In the genomic region with DNA sequence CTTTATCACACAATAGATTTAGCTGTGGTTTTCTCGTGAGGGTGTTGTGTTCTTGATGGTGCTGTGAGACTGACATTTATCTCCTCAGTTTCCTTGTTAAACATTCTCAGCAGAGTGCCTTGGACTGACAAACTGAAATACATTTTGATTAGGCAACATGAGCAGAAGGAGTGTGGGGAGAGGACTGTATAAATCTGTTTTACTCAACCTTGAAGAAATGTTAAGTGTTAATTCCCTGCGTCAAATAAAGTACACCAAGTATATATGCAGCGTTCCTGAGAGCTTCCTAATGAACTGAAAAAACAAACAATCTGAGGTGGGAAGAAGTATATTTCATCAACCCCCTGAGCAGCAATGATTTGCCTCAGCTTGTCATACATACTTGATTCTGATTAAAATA, we compare ENCODE assay signal across 23 cellular contexts.
"Had no signal": no experiment of that assay in that cellular context is flagged by ENCODE, and none has a peak within 500 bp of the region (broad histone marks: within the 10 kb centered on the region; RNA-seq: fewer than 3 reads in every experiment).

No MANE protein-coding gene starts in this region.

- H3K9ac ChIP-seq: SK-N-SH had no signal

- H3K9me3 ChIP-seq: adrenal gland, breast epithelium, Peyer's patch, SJCRH30, SK-N-SH had no signal

- H3K27me3 ChIP-seq: adrenal gland, breast epithelium, Peyer's patch, SJCRH30 had no signal

- H3K4me2 ChIP-seq: SK-N-SH had no signal

- H3K36me3 ChIP-seq: adrenal gland, breast epithelium, Peyer's patch, SJCRH30 had no signal

- ATAC-seq: activated CD4-positive, CD25-positive, alpha-beta regulatory T cell treated with anti-CD3 and anti-CD28 coated beads, Interleukin-2, amount 50 U/mL, for 24 hours; activated CD8-positive, alpha-beta T cell treated with anti-CD3 and anti-CD28 coated beads for 36 hours had no signal

- H3K4me3 ChIP-seq: adrenal gland, breast epithelium, Peyer's patch, SJCRH30 had no signal

- H3K4me1 ChIP-seq: breast epithelium, Peyer's patch, SJCRH30 had no signal

- DNase-seq: activated CD4-positive, alpha-beta T cell treated with anti-CD3 and anti-CD28 coated beads for 4 hours; activated CD8-positive, alpha-beta memory T cell treated with anti-CD3 and anti-CD28 coated beads, Interleukin-2, amount 50 U/mL, for 4 hours; activated CD8-positive, alpha-beta T cell treated with anti-CD3 and anti-CD28 coated beads for 36 hours; activated naive CD4-positive, alpha-beta T cell treated with anti-CD3 and anti-CD28 coated beads, Interleukin-2, amount 50 U/mL, for 16 hours; activated naive CD8-positive, alpha-beta T cell treated with anti-CD3 and anti-CD28 coated beads, Interleukin-2, amount 10 ng/mL, durations not matched to agents 7 days and 5 days; adrenal gland; aorta; caudate nucleus; NCI-H1092 treated with DMSO at 0.1 percent for 48 hours; NCI-H1417 treated with DMSO at 0.1 percent for 48 hours; NCI-H1694; NCI-H2029; NCI-H2107; NCI-H2171 treated with DMSO at 0.1 percent for 48 hours; NCI-H345; NCI-H510A treated with DMSO at 0.1 percent for 48 hours; Peyer's patch; Right ventricle myocardium superior; SJCRH30; SK-N-SH had no signal

- H3K27ac ChIP-seq: adrenal gland, breast epithelium, Peyer's patch, RWPE1, SJCRH30 had no signal
